8 cellular contexts compared by ENCODE assay signal in genomic region chr1:32992489-32993214, GRCh38. TPM values are rescaled to one million over a fixed set of nuclear protein-coding genes. Genes with fewer than 3 reads are reported as not detected.
DNase-seq lines count a peak whose midpoint lies in the region; ATAC-seq, FAIRE-seq and TF ChIP-seq lines count a peak whose summit lies in the region.

No MANE protein-coding gene starts in this region.

- peak overlapping the region; percentile 99 to 100 (median 100) for H3K27ac Mint-ChIP-seq in CD14-positive monocyte
- peak overlapping the region; percentile 35 for H3K27ac Mint-ChIP-seq in activated naive CD8-positive, alpha-beta T cell treated with anti-CD3 and anti-CD28 coated beads, Interleukin-2, amount 10 ng/mL, durations not matched to agents 7 days and 5 days

- peak; percentile 91 for FAIRE-seq in GM19239 (lab: Jason Lieb, UNC)

- H3K4me3 Mint-ChIP-seq in CD14-positive monocyte = peak overlapping the region; percentile 53 to 77
- H3K4me3 Mint-ChIP-seq in activated naive CD8-positive, alpha-beta T cell treated with anti-CD3 and anti-CD28 coated beads, Interleukin-2, amount 10 ng/mL, durations not matched to agents 7 days and 5 days = no peak overlapping the region

- DNase-seq in CD14-positive monocyte (ENCODE audit: low spot score) (peak; percentile 92), GM19239 (ENCODE audit: insufficient read length, low spot score) (peak; percentile 44), left cardiac atrium (peak; percentile 83), activated gamma-delta T cell treated with Interleukin-2 at 50 U/mL for 16 hours (no peak)
- peak; percentile 52 for DNase-seq in activated naive CD8-positive, alpha-beta T cell treated with anti-CD3 and anti-CD28 coated beads, Interleukin-2, amount 10 ng/mL, durations not matched to agents 7 days and 5 days

- H3K4me1 Mint-ChIP-seq in CD14-positive monocyte = peaks cover 95% of the 10 kb centered on the region
- H3K4me1 Mint-ChIP-seq in activated naive CD8-positive, alpha-beta T cell treated with anti-CD3 and anti-CD28 coated beads, Interleukin-2, amount 10 ng/mL, durations not matched to agents 7 days and 5 days = peaks cover 42% of the 10 kb centered on the region

- intact Hi-C loops in CD14-positive monocyte (cut with micrococcal nuclease) (loop anchor here (2.0 to 5.0 kb wide), 2 partner anchors 30 to 40 kb away; no protein-coding TSS in a partner anchor), left cardiac atrium (cut with DNase I) (no loop called here)

- no peak overlapping the region for H3K4me3 ChIP-seq in skin epidermis

- H3K27me3 Mint-ChIP-seq in CD14-positive monocyte (ENCODE audit: low read depth in 3 of 3) = peaks cover 0 to 9% (median 2%) of the 10 kb centered on the region in 3 donors
- peaks cover 1% of the 10 kb centered on the region for H3K27me3 Mint-ChIP-seq in activated naive CD8-positive, alpha-beta T cell treated with anti-CD3 and anti-CD28 coated beads, Interleukin-2, amount 10 ng/mL, durations not matched to agents 7 days and 5 days

- POLR2A ChIA-PET in activated naive CD8-positive, alpha-beta T cell treated with anti-CD3 and anti-CD28 coated beads, Interleukin-2, amount 10 ng/mL, durations not matched to agents 7 days and 5 days (lab: Charles Lee) = interaction anchor here (1.2 to 1.7 kb wide), 4 partner anchors 9 to 28 kb away, joined by 4 to 10 read pairs (median 6); partner anchors contain the start of gene RNF19B

- TF ChIP-seq CTCF in CD14-positive monocyte (IDR thresholded peaks at IDR 0.05) = no peak

- ATAC-seq in HG03139 (IDR thresholded peaks at IDR 0.05; ENCODE audit: unreplicated experiment) = peak; percentile 76
- peak; percentile 77 for ATAC-seq in activated naive CD8-positive, alpha-beta T cell treated with anti-CD3 and anti-CD28 coated beads, Interleukin-2, amount 10 ng/mL, durations not matched to agents 7 days and 5 days (ENCODE audit: low read depth)
- peak; percentile 54 to 80 for ATAC-seq in left cardiac atrium

- H3K9me3 Mint-ChIP-seq in CD14-positive monocyte = peaks cover 0 to 2% (median 0%) of the 10 kb centered on the region in 7 donors
- no peaks in the 10 kb centered on the region for H3K9me3 Mint-ChIP-seq in activated naive CD8-positive, alpha-beta T cell treated with anti-CD3 and anti-CD28 coated beads, Interleukin-2, amount 10 ng/mL, durations not matched to agents 7 days and 5 days

- H3K36me3 Mint-ChIP-seq in CD14-positive monocyte = peaks cover 8% of the 10 kb centered on the region in 2 donors
- peaks cover 1% of the 10 kb centered on the region for H3K36me3 Mint-ChIP-seq in activated naive CD8-positive, alpha-beta T cell treated with anti-CD3 and anti-CD28 coated beads, Interleukin-2, amount 10 ng/mL, durations not matched to agents 7 days and 5 days

- peak overlapping the region in 20 of 21 experiments; percentile 59 to 90 (median 78) for H3K27ac ChIP-seq in skin epidermis

TF ChIP-seq in PFSK-1, 5 proteins besides CTCF, POLR2A, EP300 and RAD21:
- 0 out of 2 replicates have a peak, but pooled peaks have one; percentile 30 for TF ChIP-seq SIN3A (IDR thresholded peaks at IDR 0.05; ENCODE audit: borderline replicate concordance, insufficient read depth, low read length)
- no peak for TF ChIP-seq POLR2AphosphoS5 (IDR thresholded peaks at IDR 0.05; ENCODE audit: low read depth, low read length)

RNA-seq across cellular contexts. Expression of gene RNF19B, which starts 28.0 kb away (rescaled TPM):
- 1 to 10 TPM; 4.1 to 5.8 TPM for polyA plus RNA-seq in CD14-positive monocyte
- 35.3 TPM for polyA plus RNA-seq in PFSK-1 (2012; ENCODE audit: insufficient read length, low read depth)
- 10 to 100 TPM; 21.6 to 22.4 TPM for total RNA-seq in activated naive CD8-positive, alpha-beta T cell treated with anti-CD3 and anti-CD28 coated beads, Interleukin-2, amount 10 ng/mL, durations not matched to agents 7 days and 5 days
- 10 to 100 TPM; 10.7 to 12.8 TPM for total RNA-seq in left cardiac atrium

RNA-seq across cellular contexts. Expression of gene AK2, which starts 44.0 kb away (rescaled TPM):
- 100 to 1,000 TPM; 162 to 180 TPM for polyA plus RNA-seq in CD14-positive monocyte
- polyA plus RNA-seq in PFSK-1 (2012; ENCODE audit: insufficient read length, low read depth) = 223 TPM
- 100 to 1,000 TPM; 197 to 201 TPM for total RNA-seq in activated naive CD8-positive, alpha-beta T cell treated with anti-CD3 and anti-CD28 coated beads, Interleukin-2, amount 10 ng/mL, durations not matched to agents 7 days and 5 days
- 100 to 1,000 TPM; 121 to 142 TPM for total RNA-seq in left cardiac atrium

Comparison
In these comparisons a context has a peak if more than half of its experiments do, and no peak if none do; other contexts are left out.
1. intact Hi-C loops: an anchor here in CD14-positive monocyte (2.0 to 5.0 kb wide); none called in left cardiac atrium.